ENCODE assay signal across 8 cellular contexts in the genomic region with DNA sequence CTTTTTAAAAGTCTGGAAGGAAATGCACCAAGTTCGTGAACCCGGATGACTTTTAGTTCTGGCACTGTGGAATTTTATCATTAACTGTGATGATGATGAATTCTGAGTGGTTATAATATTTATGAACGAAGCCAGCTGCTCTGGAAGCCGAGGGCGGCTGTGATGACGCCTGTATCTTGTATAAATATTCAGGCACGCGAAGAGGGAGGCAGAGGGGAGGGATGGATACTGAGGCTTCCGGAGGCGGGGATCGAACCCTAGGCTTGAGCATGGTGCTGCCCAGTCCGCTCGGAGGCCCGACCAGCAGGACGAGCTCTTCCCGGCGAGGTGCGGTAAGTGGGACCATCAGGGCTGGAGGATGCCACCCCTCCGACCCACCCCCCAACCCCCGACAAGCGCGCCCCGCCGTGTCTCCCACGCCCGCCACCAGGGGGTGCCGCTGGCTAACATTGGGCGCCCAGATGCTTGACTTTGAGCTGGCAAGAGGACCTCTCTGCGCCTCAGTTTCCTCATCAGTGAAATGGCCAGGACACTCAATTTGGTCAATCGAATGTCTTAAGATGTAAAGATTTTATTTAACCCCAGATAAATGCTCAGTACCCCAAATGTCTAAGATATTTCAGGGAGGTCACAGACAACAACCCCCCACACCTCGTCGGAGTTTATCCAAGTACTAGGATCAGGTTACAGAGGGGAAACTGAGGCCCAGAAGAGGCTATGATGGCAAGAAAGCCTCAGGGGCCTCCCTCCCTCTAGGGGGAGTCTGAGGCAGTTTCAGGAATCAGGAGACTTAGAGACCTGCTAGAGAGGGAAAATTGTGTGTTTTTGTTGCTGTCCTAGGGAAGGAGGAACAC. TPM values are rescaled to one million over a fixed set of nuclear protein-coding genes. Genes with fewer than 3 reads are reported as not detected.
DNase-seq lines count a peak whose midpoint lies in the region; ATAC-seq and TF ChIP-seq lines count a peak whose summit lies in the region.

No MANE protein-coding gene starts in this region.

- no peak overlapping the region for H3K23ac ChIP-seq in H9 (ENCODE audit: insufficient read length, low read depth, low read length)

- CTCF ChIA-PET in activated B cell treated with CpG ODN at 0.5 μM for 24 hours (lab: Charles Lee) = interaction anchor here (0.6 to 6.8 kb wide), 7 partner anchors 17 to 120 kb away, joined by 3 to 95 read pairs (median 5); partner anchors contain the start of gene LSM4

- H3K27ac Mint-ChIP-seq in H9 (no peak overlapping the region), activated B cell treated with CpG ODN at 0.5 μM for 24 hours (no peak overlapping the region)

- H2BK120ac ChIP-seq in H9 (ENCODE audit: low read depth, low read length, poor library complexity, severe bottlenecking) = no peak overlapping the region

- no peak overlapping the region for H3K27ac ChIP-seq in H9 (ENCODE audit: insufficient read length, low read depth, low read length)
- no peak overlapping the region for H3K27ac ChIP-seq in parathyroid adenoma

- no peak overlapping the region for H3K56ac ChIP-seq in H9 (ENCODE audit: insufficient read length, low read depth, low read length)

- H3K4me3 Mint-ChIP-seq in H9 (peak overlapping the region in 1 of 2 experiments; percentile 53; a peak in 2 of 5 replicates), activated B cell treated with CpG ODN at 0.5 μM for 24 hours (no peak overlapping the region)

- no peak overlapping the region for H4K5ac ChIP-seq in H9 (ENCODE audit: insufficient read length, low read depth, low read length)

- H2AFZ ChIP-seq in H9 (ENCODE audit: low read length) (no peak overlapping the region), parathyroid adenoma (peak overlapping the region; percentile 9)

- H3K18ac ChIP-seq in H9 (ENCODE audit: insufficient read length, low read depth, low read length) = no peak overlapping the region

- H3K23me2 ChIP-seq in H9 (ENCODE audit: insufficient read length, low read depth, low read length, poor library complexity, severe bottlenecking) = peaks cover 17% of the 10 kb centered on the region

- H4K8ac ChIP-seq in H9 (replicated peaks; ENCODE audit: insufficient read length, low read depth, low read length) = no peak overlapping the region

- no peaks in the 10 kb centered on the region for H3K36me3 ChIP-seq in parathyroid adenoma (ENCODE audit: control insufficient read depth, insufficient read depth, low read length)

- no peak overlapping the region for H2BK5ac ChIP-seq in H9 (ENCODE audit: insufficient read length, low read length)

- H3K27me3 ChIP-seq in H9 (ENCODE audit: insufficient read depth, low read length) = no peaks in the 10 kb centered on the region
- no peaks in the 10 kb centered on the region for H3K27me3 ChIP-seq in parathyroid adenoma (ENCODE audit: control insufficient read depth, insufficient read depth, low read length)

- H3K14ac ChIP-seq in H9 (ENCODE audit: insufficient read depth, low read length) = no peak overlapping the region

- no peak overlapping the region for H2BK15ac ChIP-seq in H9 (ENCODE audit: low read depth, low read length)

- H3K27me3 Mint-ChIP-seq in H9 (ENCODE audit: low read depth) = no peaks in the 10 kb centered on the region
- H3K27me3 Mint-ChIP-seq in activated B cell treated with CpG ODN at 0.5 μM for 24 hours = peaks cover 10% of the 10 kb centered on the region

- intact Hi-C loops in activated B cell treated with CpG ODN at 0.5 μM for 24 hours (cut with micrococcal nuclease) = loop anchor here (1.0 kb wide), 4 partner anchors 43 to 202 kb away; partner anchors contain the start of gene LSM4

- H4K91ac ChIP-seq in H9 (ENCODE audit: insufficient read length, low read depth, low read length) = no peak overlapping the region

- no peak overlapping the region for H2BK12ac ChIP-seq in H9 (ENCODE audit: insufficient read length, low read depth, low read length)

- no peak overlapping the region for H2AK5ac ChIP-seq in H9 (ENCODE audit: insufficient read length, low read length)

- H3K9me3 ChIP-seq in H9 (ENCODE audit: control insufficient read depth, low read depth, low read length) (no peaks in the 10 kb centered on the region), parathyroid adenoma (ENCODE audit: control insufficient read depth, low read length) (no peaks in the 10 kb centered on the region)

- POLR2A ChIA-PET in activated B cell treated with CpG ODN at 0.5 μM for 24 hours (lab: Charles Lee) = interaction anchor here (0.5 to 1.6 kb wide), 6 partner anchors 16 to 180 kb away, joined by 3 to 7 read pairs (median 4); no protein-coding TSS in a partner anchor

- H3K4me1 Mint-ChIP-seq in H9 = peaks cover 6 to 28% of the 10 kb centered on the region in 2 experiments
- peaks cover 13% of the 10 kb centered on the region for H3K4me1 Mint-ChIP-seq in activated B cell treated with CpG ODN at 0.5 μM for 24 hours

- H4K20me1 ChIP-seq in H9 (ENCODE audit: control insufficient read depth, insufficient read depth, insufficient read length) = peaks cover under 1% of the 10 kb centered on the region

- H3K36me3 Mint-ChIP-seq in H9 (ENCODE audit: insufficient read depth in 1 of 3, low read depth in 3 of 3) (no peaks in the 10 kb centered on the region), activated B cell treated with CpG ODN at 0.5 μM for 24 hours (ENCODE audit: low read depth) (peaks cover 2% of the 10 kb centered on the region)

- H3K9ac ChIP-seq in H9 (ENCODE audit: extremely low read depth, insufficient read length, low read length) = no peak overlapping the region
- no peak overlapping the region for H3K9ac ChIP-seq in parathyroid adenoma

- peak; percentile 79 for DNase-seq in AG20443 (ENCODE audit: low spot score)
- peak; percentile 72 for DNase-seq in H9
- DNase-seq in activated B cell treated with CpG ODN at 0.5 μM for 24 hours = peak; percentile 55
- DNase-seq in epithelial cell of esophagus (ENCODE audit: low read depth) = no peak
- no peak for DNase-seq in LoVo (ENCODE audit: low spot score)

- no peaks in the 10 kb centered on the region for H3K79me2 ChIP-seq in H9 (ENCODE audit: insufficient read depth, low read length)
- H3K79me2 ChIP-seq in parathyroid adenoma = peaks cover 4% of the 10 kb centered on the region

- ATAC-seq in activated B cell treated with CpG ODN at 0.5 μM for 24 hours (ENCODE audit: low read depth) (no peak), HG02870 (IDR thresholded peaks at IDR 0.05; ENCODE audit: unreplicated experiment) (no peak), GM19452 (IDR thresholded peaks at IDR 0.05; ENCODE audit: unreplicated experiment) (no peak)

- H3K9me3 Mint-ChIP-seq in H9 (peaks cover 0 to under 1% of the 10 kb centered on the region in 2 experiments; a peak in 1 of 5 replicates), activated B cell treated with CpG ODN at 0.5 μM for 24 hours (no peaks in the 10 kb centered on the region)

- H3K4me3 ChIP-seq in epithelial cell of esophagus (ENCODE audit: low read length) (no peak overlapping the region), parathyroid adenoma (ENCODE audit: low read depth, low read length) (no peak overlapping the region)

- no peaks in the 10 kb centered on the region for H3K4me1 ChIP-seq in H9 (ENCODE audit: insufficient read depth, low read length)
- H3K4me1 ChIP-seq in parathyroid adenoma = no peaks in the 10 kb centered on the region

- no peak overlapping the region for H3T11ph ChIP-seq in H9 (ENCODE audit: low read length)

- H3K4me2 ChIP-seq in H9 (ENCODE audit: insufficient read depth, insufficient read length, low read length) (no peak overlapping the region), parathyroid adenoma (ENCODE audit: low read length) (no peak overlapping the region)

- no peak overlapping the region for H2BK20ac ChIP-seq in H9 (ENCODE audit: low read depth, low read length, poor library complexity, severe bottlenecking)

- no peak overlapping the region for H3K4ac ChIP-seq in H9 (ENCODE audit: low read depth, low read length)

- no CpG with 5 or more reads among the region's 32 CpGs for WGBS in H9 (ENCODE audit: extremely low coverage, insufficient read length, low lambda C conversion rate)

- peak; percentile 76 for TF ChIP-seq CTCF in H9 (conservative IDR thresholded peaks at IDR 0.05)
- TF ChIP-seq CTCF in activated B cell treated with CpG ODN at 0.5 μM for 24 hours (IDR thresholded peaks at IDR 0.05) = no peak
- TF ChIP-seq CTCF in epithelial cell of esophagus (IDR thresholded peaks at IDR 0.05; ENCODE audit: insufficient read depth, low read depth, low read length, missing control alignments) = peak; percentile 53
- peak; percentile 54 for TF ChIP-seq CTCF in parathyroid adenoma (IDR thresholded peaks at IDR 0.05)

- H3K79me1 ChIP-seq in H9 (ENCODE audit: insufficient read depth, low read depth, low read length, poor library complexity, severe bottlenecking) = no peaks in the 10 kb centered on the region

RNA-seq across cellular contexts. Expression of gene RAB3A, which starts 4.5 kb away (rescaled TPM):
- 6.8 and 8.5 TPM in 2 replicates for total RNA-seq in H9 (2021)
- total RNA-seq in activated B cell treated with CpG ODN at 0.5 μM for 24 hours = 3.8 and 4.1 TPM in 2 replicates

RNA-seq across cellular contexts. Expression of gene MPV17L2, which starts 15.3 kb away (rescaled TPM):
- total RNA-seq in H9 (2021) = 22.4 and 26.4 TPM in 2 replicates
- total RNA-seq in activated B cell treated with CpG ODN at 0.5 μM for 24 hours = 17.3 and 17.9 TPM in 2 replicates

RNA-seq across cellular contexts. Expression of gene PDE4C, which starts 17.9 kb away (rescaled TPM):
- 1.4 and 1.8 TPM in 2 replicates for total RNA-seq in H9 (2021)
- total RNA-seq in activated B cell treated with CpG ODN at 0.5 μM for 24 hours = not detected in 2 replicates

RNA-seq across cellular contexts. Expression of gene IFI30, which starts 34.7 kb away (rescaled TPM):
- 23.6 and 28.0 TPM in 2 replicates for total RNA-seq in H9 (2021)
- 251 and 255 TPM in 2 replicates for total RNA-seq in activated B cell treated with CpG ODN at 0.5 μM for 24 hours

RNA-seq across cellular contexts. Expression of gene PIK3R2, which starts 55.4 kb away (rescaled TPM):
- total RNA-seq in H9 (2021) (42.8 and 45.1 TPM in 2 replicates), activated B cell treated with CpG ODN at 0.5 μM for 24 hours (12.0 and 12.7 TPM in 2 replicates)

Comparison
In these comparisons a context has a peak if more than half of its experiments do, and no peak if none do; other contexts are left out.
1. DNase-seq: peak in AG20443 (single experiment), H9 (single experiment) and activated B cell treated with CpG ODN at 0.5 μM for 24 hours (single experiment); none in epithelial cell of esophagus (single experiment) and LoVo (single experiment).